ENCODE assay signal across 18 cellular contexts in genomic region chr6:31473244-31473643, GRCh38. TPM values are rescaled to one million over a fixed set of nuclear protein-coding genes. Genes with fewer than 3 reads are reported as not detected.
DNase-seq lines count a peak whose midpoint lies in the region; ATAC-seq and TF ChIP-seq lines count a peak whose summit lies in the region.
"Had no signal": no experiment of that assay in that cellular context is flagged by ENCODE, and none has a peak within 500 bp of the region (broad histone marks: within the 10 kb centered on the region; RNA-seq: fewer than 3 reads in every experiment).

No MANE protein-coding gene starts in this region.

- H3K9me3 Mint-ChIP-seq in CD8-positive, alpha-beta T cell, result no peaks in the 10 kb centered on the region
- H3K9me3 Mint-ChIP-seq in central memory CD8-positive, alpha-beta T cell, result no peaks in the 10 kb centered on the region
- no peaks in the 10 kb centered on the region for H3K9me3 Mint-ChIP-seq in naive thymus-derived CD8-positive, alpha-beta T cell
- H3K9me3 Mint-ChIP-seq in activated CD4-positive, alpha-beta memory T cell treated with anti-CD3 and anti-CD28 coated beads for 36 hours, result no peaks in the 10 kb centered on the region

- no peak overlapping the region for H3K4me3 ChIP-seq in ACC112 (ENCODE audit: low read depth, low read length)
- H3K4me3 ChIP-seq in CD8-positive, alpha-beta T cell (ENCODE audit: low read depth, low read length), result no peak overlapping the region

- CTCF ChIA-PET in CD8-positive, alpha-beta T cell (lab: Charles Lee), result no interaction called here
- CTCF ChIA-PET in activated CD4-positive, alpha-beta memory T cell treated with anti-CD3 and anti-CD28 coated beads for 36 hours (lab: Charles Lee), result interaction anchor here (1.4 kb wide), 1 partner anchor 20 kb away, joined by 4 read pairs; no protein-coding TSS in a partner anchor

- no peaks in the 10 kb centered on the region for H3K36me3 ChIP-seq in ACC112 (ENCODE audit: insufficient read depth, low read length)
- H3K36me3 ChIP-seq in CD8-positive, alpha-beta T cell (ENCODE audit: insufficient read depth, low read length), result no peaks in the 10 kb centered on the region

- H3K36me3 Mint-ChIP-seq in CD8-positive, alpha-beta T cell, result peaks cover 37% of the 10 kb centered on the region
- H3K36me3 Mint-ChIP-seq in central memory CD8-positive, alpha-beta T cell (ENCODE audit: insufficient read depth), result peaks cover 13% of the 10 kb centered on the region
- peaks cover 0 to 16% (median 0%) of the 10 kb centered on the region in 3 donors for H3K36me3 Mint-ChIP-seq in naive thymus-derived CD8-positive, alpha-beta T cell
- H3K36me3 Mint-ChIP-seq in activated CD4-positive, alpha-beta memory T cell treated with anti-CD3 and anti-CD28 coated beads for 36 hours, result no peaks in the 10 kb centered on the region

- peak overlapping the region; percentile 78 for H3K27ac Mint-ChIP-seq in CD8-positive, alpha-beta T cell
- peak overlapping the region; percentile 43 for H3K27ac Mint-ChIP-seq in central memory CD8-positive, alpha-beta T cell (ENCODE audit: low read depth)
- peak overlapping the region in 8 of 10 donors; percentile 34 to 81 (median 71) for H3K27ac Mint-ChIP-seq in naive thymus-derived CD8-positive, alpha-beta T cell
- H3K27ac Mint-ChIP-seq in activated CD4-positive, alpha-beta memory T cell treated with anti-CD3 and anti-CD28 coated beads for 36 hours, result no peak overlapping the region

- no peak for ATAC-seq in CD8-positive, alpha-beta T cell
- no peak for ATAC-seq in central memory CD8-positive, alpha-beta T cell (replicated peaks; ENCODE audit: extremely low read depth, poor library complexity, severe bottlenecking)
- no peak for ATAC-seq in naive thymus-derived CD8-positive, alpha-beta T cell
- ATAC-seq in GM19035 (IDR thresholded peaks at IDR 0.05; ENCODE audit: unreplicated experiment), result no peak
- no peak for ATAC-seq in GM19467 (IDR thresholded peaks at IDR 0.05; ENCODE audit: unreplicated experiment)

- no peaks in the 10 kb centered on the region for H3K79me2 ChIP-seq in ACC112 (ENCODE audit: control insufficient read depth, insufficient read depth, low read length, unreplicated experiment)

- no peaks in the 10 kb centered on the region for H3K9me3 ChIP-seq in CD8-positive, alpha-beta T cell (ENCODE audit: low read length)

- peak overlapping the region; percentile 76; the same call in 1 of the 2 replicates for H3K27ac ChIP-seq in ACC112 (ENCODE audit: low read depth, low read length)
- no peak overlapping the region for H3K27ac ChIP-seq in CD8-positive, alpha-beta T cell (ENCODE audit: low read depth, low read length)

- POLR2A ChIA-PET in CD8-positive, alpha-beta T cell (lab: Charles Lee), result interaction anchor here (0.9 kb wide), 1 partner anchor 22 kb away, joined by 3 read pairs; no protein-coding TSS in a partner anchor
- POLR2A ChIA-PET in naive thymus-derived CD8-positive, alpha-beta T cell (lab: Charles Lee), result interaction anchor here (0.5 kb wide), 1 partner anchor 150 kb away, joined by 4 read pairs; no protein-coding TSS in a partner anchor
- POLR2A ChIA-PET in activated CD4-positive, alpha-beta memory T cell treated with anti-CD3 and anti-CD28 coated beads for 36 hours (lab: Charles Lee), result no interaction called here

- peaks cover 22% of the 10 kb centered on the region for H3K4me1 ChIP-seq in ACC112 (ENCODE audit: control insufficient read depth, insufficient read depth, low read length, unreplicated experiment)
- peaks cover 59% of the 10 kb centered on the region for H3K4me1 ChIP-seq in CD8-positive, alpha-beta T cell (ENCODE audit: insufficient read depth, low read length)

- peaks cover 81% of the 10 kb centered on the region for H3K4me1 Mint-ChIP-seq in CD8-positive, alpha-beta T cell (ENCODE audit: low read depth)
- peaks cover 74% of the 10 kb centered on the region for H3K4me1 Mint-ChIP-seq in central memory CD8-positive, alpha-beta T cell
- H3K4me1 Mint-ChIP-seq in naive thymus-derived CD8-positive, alpha-beta T cell, result peaks cover 46 to 93% (median 81%) of the 10 kb centered on the region in 4 donors
- H3K4me1 Mint-ChIP-seq in activated CD4-positive, alpha-beta memory T cell treated with anti-CD3 and anti-CD28 coated beads for 36 hours (ENCODE audit: low read depth), result peaks cover 76% of the 10 kb centered on the region

- no peak for TF ChIP-seq CTCF in CD8-positive, alpha-beta T cell (IDR thresholded peaks at IDR 0.05)

- no peak overlapping the region for H3K4me3 Mint-ChIP-seq in CD8-positive, alpha-beta T cell
- H3K4me3 Mint-ChIP-seq in central memory CD8-positive, alpha-beta T cell, result no peak overlapping the region
- no peak overlapping the region for H3K4me3 Mint-ChIP-seq in naive thymus-derived CD8-positive, alpha-beta T cell
- H3K4me3 Mint-ChIP-seq in activated CD4-positive, alpha-beta memory T cell treated with anti-CD3 and anti-CD28 coated beads for 36 hours, result no peak overlapping the region

- intact Hi-C loops in CD8-positive, alpha-beta T cell (cut with DNase I, micrococcal nuclease), result no loop called here
- intact Hi-C loops in activated CD4-positive, alpha-beta memory T cell treated with anti-CD3 and anti-CD28 coated beads for 36 hours (cut with micrococcal nuclease), result no loop called here

- no peaks in the 10 kb centered on the region for H3K27me3 Mint-ChIP-seq in CD8-positive, alpha-beta T cell (ENCODE audit: low read depth)
- no peaks in the 10 kb centered on the region for H3K27me3 Mint-ChIP-seq in central memory CD8-positive, alpha-beta T cell
- no peaks in the 10 kb centered on the region for H3K27me3 Mint-ChIP-seq in naive thymus-derived CD8-positive, alpha-beta T cell
- H3K27me3 Mint-ChIP-seq in activated CD4-positive, alpha-beta memory T cell treated with anti-CD3 and anti-CD28 coated beads for 36 hours, result no peaks in the 10 kb centered on the region

- H3K27me3 ChIP-seq in ACC112 (ENCODE audit: insufficient read depth, low read length), result no peaks in the 10 kb centered on the region
- H3K27me3 ChIP-seq in CD8-positive, alpha-beta T cell (ENCODE audit: insufficient read depth, low read length), result no peaks in the 10 kb centered on the region

- DNase-seq in CD8-positive, alpha-beta T cell, result no peak
- no peak for DNase-seq in central memory CD8-positive, alpha-beta T cell (ENCODE audit: low spot score in 2 of 2)
- no peak for DNase-seq in naive thymus-derived CD8-positive, alpha-beta T cell
- no peak for DNase-seq in activated CD4-positive, alpha-beta memory T cell treated with anti-CD3 and anti-CD28 coated beads for 36 hours
- DNase-seq: C1 segment of cervical spinal cord, COR-L47, DMS 273 treated with DMSO at 0.1 percent for 48 hours, DND-41, KBM-7, NCI-H1417 treated with DMSO at 0.1 percent for 48 hours, NCI-H1930, NCI-H226, NCI-H526 had no signal

- no peak overlapping the region for H2AFZ ChIP-seq in ACC112 (ENCODE audit: low read length, unreplicated experiment)

RNA-seq across cellular contexts. Expression of gene MICB, which starts 24.7 kb away (rescaled TPM):
- 10 to 100 TPM; 14.4 to 15.3 TPM for total RNA-seq in CD8-positive, alpha-beta T cell
- total RNA-seq in naive thymus-derived CD8-positive, alpha-beta T cell, result 10 to 100 TPM; 12.3 to 13.8 TPM
- 1 to 10 TPM; 3.3 to 4.7 (median 3.8) TPM for polyA plus RNA-seq in naive thymus-derived CD8-positive, alpha-beta T cell
- 10 to 100 TPM; 21.1 to 23.2 TPM for total RNA-seq in activated CD4-positive, alpha-beta memory T cell treated with anti-CD3 and anti-CD28 coated beads for 36 hours

RNA-seq across cellular contexts. Expression of gene MCCD1, which starts 55.5 kb away (rescaled TPM):
- total RNA-seq in CD8-positive, alpha-beta T cell, result not detected
- total RNA-seq in naive thymus-derived CD8-positive, alpha-beta T cell, result not detected
- polyA plus RNA-seq in naive thymus-derived CD8-positive, alpha-beta T cell, result not detected
- total RNA-seq in activated CD4-positive, alpha-beta memory T cell treated with anti-CD3 and anti-CD28 coated beads for 36 hours, result not detected
- total RNA-seq: A673, G401 had no signal
